In the genomic region with DNA sequence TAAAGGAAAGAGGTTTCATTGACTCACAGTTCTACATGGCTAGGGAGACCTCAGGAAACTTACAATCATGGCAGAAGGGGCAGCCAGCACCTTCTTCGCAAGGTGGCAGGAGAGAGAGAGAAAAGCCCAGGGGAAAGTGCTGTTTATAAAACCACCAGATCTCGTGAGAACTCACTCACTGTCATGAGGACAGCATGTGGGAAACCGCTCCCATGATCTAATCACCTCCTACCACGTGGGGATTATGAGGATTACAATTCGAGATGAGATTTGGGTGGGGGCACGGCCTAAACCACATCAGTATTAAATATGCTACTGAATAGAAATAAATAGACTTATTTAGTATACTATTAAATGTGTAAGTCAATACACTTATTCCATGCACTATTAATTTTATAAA, we compare ENCODE assay signal across 30 cellular contexts.
"Had no signal": no experiment of that assay in that cellular context is flagged by ENCODE, and none has a peak within 500 bp of the region (broad histone marks: within the 10 kb centered on the region; RNA-seq: fewer than 3 reads in every experiment).

No MANE protein-coding gene starts in this region.

- H3K36me3 ChIP-seq: ascending aorta, cardiac muscle cell had no signal

- FAIRE-seq: bronchial epithelial cell had no signal

- H3K9me3 ChIP-seq: ascending aorta had no signal

- H3K27ac ChIP-seq: ascending aorta, cardiac muscle cell had no signal

- ATAC-seq: activated naive CD8-positive, alpha-beta T cell treated with anti-CD3 and anti-CD28 coated beads, Interleukin-2, amount 50 U/mL, for 24 hours; activated T-cell treated with anti-CD3 and anti-CD28 coated beads, Interleukin-2, amount 50 U/mL, for 4 hours; activated T-cell treated with anti-CD3 and anti-CD28 coated beads, Interleukin-2, amount 50 U/mL, for 72 hours; activated T-helper 17 cell treated with anti-CD3 and anti-CD28 coated beads, Interleukin-2, amount 50 U/mL, for 72 hours had no signal

- H3K4me3 ChIP-seq: ascending aorta, cardiac muscle cell had no signal

- DNase-seq: activated B cell treated with CpG ODN at 0.5 μM for 24 hours; activated CD4-positive, alpha-beta memory T cell treated with anti-CD3 and anti-CD28 coated beads for 36 hours; activated CD4-positive, alpha-beta T cell treated with anti-CD3 and anti-CD28 coated beads for 4 hours; activated CD4-positive, alpha-beta T cell treated with anti-CD3 and anti-CD28 coated beads, Interleukin-2, amount 10 ng/mL, durations not matched to agents 24 days and 14 days; activated CD4-positive, alpha-beta T cell treated with anti-CD3 and anti-CD28 coated beads, Interleukin-2, amount 50 U/mL, for 1 hour; activated CD4-positive, alpha-beta T cell treated with anti-CD3 and anti-CD28 coated beads, Interleukin-2, amount 50 U/mL, for 4 hours; activated CD4-positive, CD25-positive, alpha-beta regulatory T cell treated with anti-CD3 and anti-CD28 coated beads, Interleukin-2, amount 50 U/mL, for 72 hours; activated CD8-positive, alpha-beta memory T cell treated with anti-CD3 and anti-CD28 coated beads, Interleukin-2, amount 50 U/mL, for 4 hours; activated CD8-positive, alpha-beta T cell treated with anti-CD3 and anti-CD28 coated beads for 36 hours; activated effector memory CD4-positive, alpha-beta T cell treated with anti-CD3 and anti-CD28 coated beads, Interleukin-2, amount 50 U/mL, for 16 hours; activated gamma-delta T cell treated with Interleukin-2 at 50 U/mL for 16 hours; activated naive CD4-positive, alpha-beta T cell; activated naive CD4-positive, alpha-beta T cell treated with anti-CD3 and anti-CD28 coated beads for 36 hours; activated naive CD4-positive, alpha-beta T cell treated with anti-CD3 and anti-CD28 coated beads, Interleukin-2, amount 50 U/mL, for 16 hours; activated naive CD8-positive, alpha-beta T cell treated with anti-CD3 and anti-CD28 coated beads, Interleukin-2, amount 10 ng/mL, durations not matched to agents 7 days and 5 days; activated naive CD8-positive, alpha-beta T cell treated with anti-CD3 and anti-CD28 coated beads, Interleukin-2, amount 50 U/mL, for 24 hours; activated T-cell treated with anti-CD3 and anti-CD28 coated beads for 4 hours; activated T-cell treated with anti-CD3 and anti-CD28 coated beads, Interleukin-2, amount 50 U/mL, for 1 hour; activated T-cell treated with anti-CD3 and anti-CD28 coated beads, Interleukin-2, amount 50 U/mL, for 4 hours; activated T-cell treated with anti-CD3 and anti-CD28 coated beads, Interleukin-2, amount 50 U/mL, for 72 hours; amygdala; anterior cingulate cortex; cerebellar nuclear complex; T-helper 1 cell; T-helper 2 cell; T-helper 9 cell had no signal

- H3K27me3 ChIP-seq: ascending aorta had no signal
